In the genomic region with DNA sequence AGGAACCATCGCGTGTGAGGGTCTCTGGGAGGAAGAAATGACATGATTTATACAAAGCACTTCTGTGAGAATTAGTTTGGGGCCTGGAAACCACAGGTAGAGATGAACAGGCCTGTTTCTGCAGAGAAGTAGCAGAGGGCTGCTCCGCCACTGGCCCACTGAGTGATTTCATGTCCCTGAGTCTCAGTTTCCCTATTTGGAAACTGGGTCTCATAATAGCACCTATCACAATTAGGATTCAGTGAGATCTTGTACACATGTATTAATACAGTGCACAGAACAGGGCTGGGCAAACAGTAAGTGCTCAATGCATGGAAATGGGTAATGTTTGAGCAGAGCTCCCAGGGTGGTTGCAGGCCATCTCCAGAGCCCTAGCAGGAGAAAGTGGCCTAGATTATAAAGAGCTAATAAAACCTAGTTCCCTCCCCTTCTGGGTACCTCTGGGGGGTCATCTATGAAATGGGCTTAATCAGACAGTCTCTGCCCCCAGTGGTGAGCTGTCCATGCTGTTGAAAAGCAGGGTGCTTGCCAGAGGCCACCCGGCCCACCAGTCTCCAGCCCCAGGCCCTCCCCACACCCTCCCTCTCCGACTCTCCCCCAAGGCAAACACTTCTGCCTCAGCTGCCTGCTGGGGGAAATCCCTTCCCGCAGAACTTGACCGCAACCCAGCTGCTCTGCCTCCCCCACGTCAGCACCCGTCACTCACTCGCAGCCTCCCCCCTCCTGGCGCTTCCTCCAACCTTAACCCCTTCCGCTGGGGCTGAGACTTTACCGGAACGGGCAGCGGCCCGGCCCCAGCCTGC, we compare ENCODE assay signal across 1 cellular context.
TF ChIP-seq lines count a peak whose summit lies in the region.

No MANE protein-coding gene starts in this region.

TF ChIP-seq in HEK293, 187 proteins besides CTCF, POLR2A, EP300 and RAD21 (continued from another document and continues in another):
- TF ChIP-seq, protein P1, sequence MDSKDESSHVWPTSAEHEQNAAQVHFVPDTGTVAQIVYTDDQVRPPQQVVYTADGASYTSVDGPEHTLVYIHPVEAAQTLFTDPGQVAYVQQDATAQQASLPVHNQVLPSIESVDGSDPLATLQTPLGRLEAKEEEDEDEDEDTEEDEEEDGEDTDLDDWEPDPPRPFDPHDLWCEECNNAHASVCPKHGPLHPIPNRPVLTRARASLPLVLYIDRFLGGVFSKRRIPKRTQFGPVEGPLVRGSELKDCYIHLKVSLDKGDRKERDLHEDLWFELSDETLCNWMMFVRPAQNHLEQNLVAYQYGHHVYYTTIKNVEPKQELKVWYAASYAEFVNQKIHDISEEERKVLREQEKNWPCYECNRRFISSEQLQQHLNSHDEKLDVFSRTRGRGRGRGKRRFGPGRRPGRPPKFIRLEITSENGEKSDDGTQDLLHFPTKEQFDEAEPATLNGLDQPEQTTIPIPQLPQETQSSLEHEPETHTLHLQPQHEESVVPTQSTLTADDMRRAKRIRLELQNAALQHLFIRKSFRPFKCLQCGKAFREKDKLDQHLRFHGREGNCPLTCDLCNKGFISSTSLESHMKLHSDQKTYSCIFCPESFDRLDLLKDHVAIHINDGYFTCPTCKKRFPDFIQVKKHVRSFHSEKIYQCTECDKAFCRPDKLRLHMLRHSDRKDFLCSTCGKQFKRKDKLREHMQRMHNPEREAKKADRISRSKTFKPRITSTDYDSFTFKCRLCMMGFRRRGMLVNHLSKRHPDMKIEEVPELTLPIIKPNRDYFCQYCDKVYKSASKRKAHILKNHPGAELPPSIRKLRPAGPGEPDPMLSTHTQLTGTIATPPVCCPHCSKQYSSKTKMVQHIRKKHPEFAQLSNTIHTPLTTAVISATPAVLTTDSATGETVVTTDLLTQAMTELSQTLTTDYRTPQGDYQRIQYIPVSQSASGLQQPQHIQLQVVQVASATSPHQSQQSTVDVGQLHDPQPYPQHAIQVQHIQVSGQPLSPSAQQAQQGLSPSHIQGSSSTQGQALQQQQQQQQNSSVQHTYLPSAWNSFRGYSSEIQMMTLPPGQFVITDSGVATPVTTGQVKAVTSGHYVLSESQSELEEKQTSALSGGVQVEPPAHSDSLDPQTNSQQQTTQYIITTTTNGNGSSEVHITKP (tag by site-specific recombination; IDR thresholded peaks at IDR 0.05), result peak; percentile 79
- TF ChIP-seq GLIS1 (tag by site-specific recombination; IDR thresholded peaks at IDR 0.05) (peak; percentile 98), ZNF768 (tag by site-specific recombination; IDR thresholded peaks at IDR 0.05) (no peak), MZF1 (tag by site-specific recombination; IDR thresholded peaks at IDR 0.05; ENCODE audit: borderline replicate concordance) (peak; percentile 75), ZNF239 (tag by site-specific recombination; IDR thresholded peaks at IDR 0.05) (0 out of 2 replicates have a peak, but pooled peaks have one; percentile 23), ZNF843 (tag by site-specific recombination; IDR thresholded peaks at IDR 0.05) (peak; percentile 82), BCL11B (tag by site-specific recombination; IDR thresholded peaks at IDR 0.05; ENCODE audit: low read depth) (0 out of 2 replicates have a peak, but pooled peaks have one; percentile 44), ZNF24 (tag by site-specific recombination; IDR thresholded peaks at IDR 0.05) (peak; percentile 75), ZNF776 (tag by site-specific recombination; IDR thresholded peaks at IDR 0.05; ENCODE audit: borderline replicate concordance) (no peak), ATF2 (tag by site-specific recombination; IDR thresholded peaks at IDR 0.05; ENCODE audit: low read depth) (no peak), ZNF600 (tag by site-specific recombination; IDR thresholded peaks at IDR 0.05) (peak; percentile 88), ZNF513 (tag by site-specific recombination; IDR thresholded peaks at IDR 0.05) (no peak), ZNF692 (tag by site-specific recombination; IDR thresholded peaks at IDR 0.05) (peak; percentile 49; the same call in 1 of the 2 replicates), GLIS2 (tag by site-specific recombination; IDR thresholded peaks at IDR 0.05) (peak; percentile 89), ZBTB44 (tag by site-specific recombination; IDR thresholded peaks at IDR 0.05) (0 out of 2 replicates have a peak, but pooled peaks have one; percentile 22), ZNF623 (tag by site-specific recombination; IDR thresholded peaks at IDR 0.05) (no peak), ZFP41 (tag by site-specific recombination; IDR thresholded peaks at IDR 0.05; ENCODE audit: borderline replicate concordance) (no peak), ZNF335 (tag by site-specific recombination; conservative IDR thresholded peaks at IDR 0.05) (peak; percentile 69), FEZF1 (tag by site-specific recombination; IDR thresholded peaks at IDR 0.05) (peak; percentile 48), ZIC2 (tag by site-specific recombination; IDR thresholded peaks at IDR 0.05) (peak; percentile 96), ZBTB8A (tag by site-specific recombination; IDR thresholded peaks at IDR 0.05) (no peak; the same call in 1 of the 2 replicates), ZNF792 (tag by site-specific recombination; IDR thresholded peaks at IDR 0.05) (peak; percentile 60; the same call in 1 of the 2 replicates), ZNF449 (tag by site-specific recombination; IDR thresholded peaks at IDR 0.05) (no peak), HIC1 (tag by site-specific recombination; IDR thresholded peaks at IDR 0.05) (0 out of 2 replicates have a peak, but pooled peaks have one; percentile 51), ZNF501 (tag by site-specific recombination; IDR thresholded peaks at IDR 0.05) (peak; percentile 60; the same call in 1 of the 2 replicates), ZNF354C (tag by site-specific recombination; IDR thresholded peaks at IDR 0.05; ENCODE audit: borderline replicate concordance, low read depth) (no peak), ZNF324 (tag by site-specific recombination; IDR thresholded peaks at IDR 0.05) (peak; percentile 71; the same call in 1 of the 2 replicates), ZNF585B (tag by site-specific recombination; IDR thresholded peaks at IDR 0.05) (no peak), ZNF473 (tag by site-specific recombination; IDR thresholded peaks at IDR 0.05) (no peak), ZFHX2 (tag by site-specific recombination; conservative IDR thresholded peaks at IDR 0.05) (peak; percentile 92), ZFP37 (tag by site-specific recombination; IDR thresholded peaks at IDR 0.05) (peak; percentile 61; the same call in 1 of the 2 replicates), ZNF404 (tag by site-specific recombination; IDR thresholded peaks at IDR 0.05) (no peak), AEBP2 (tag by site-specific recombination; IDR thresholded peaks at IDR 0.05; ENCODE audit: borderline replicate concordance) (no peak), GLI4 (tag by site-specific recombination; IDR thresholded peaks at IDR 0.05) (0 out of 2 replicates have a peak, but pooled peaks have one; percentile 42), HOXC10 (CRISPR knock-in tag; IDR thresholded peaks at IDR 0.05) (no peak)
- TF ChIP-seq, protein P2, sequence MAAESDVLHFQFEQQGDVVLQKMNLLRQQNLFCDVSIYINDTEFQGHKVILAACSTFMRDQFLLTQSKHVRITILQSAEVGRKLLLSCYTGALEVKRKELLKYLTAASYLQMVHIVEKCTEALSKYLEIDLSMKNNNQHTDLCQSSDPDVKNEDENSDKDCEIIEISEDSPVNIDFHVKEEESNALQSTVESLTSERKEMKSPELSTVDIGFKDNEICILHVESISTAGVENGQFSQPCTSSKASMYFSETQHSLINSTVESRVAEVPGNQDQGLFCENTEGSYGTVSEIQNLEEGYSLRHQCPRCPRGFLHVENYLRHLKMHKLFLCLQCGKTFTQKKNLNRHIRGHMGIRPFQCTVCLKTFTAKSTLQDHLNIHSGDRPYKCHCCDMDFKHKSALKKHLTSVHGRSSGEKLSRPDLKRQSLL (tag by site-specific recombination; IDR thresholded peaks at IDR 0.05), result no peak
